In genomic region chr17:80792373-80792781, GRCh38 we compare ENCODE assay signal across 11 cellular contexts.
DNase-seq lines count a peak whose midpoint lies in the region; ATAC-seq, FAIRE-seq and TF ChIP-seq lines count a peak whose summit lies in the region.
"Had no signal": no experiment of that assay in that cellular context is flagged by ENCODE, and none has a peak within 500 bp of the region (broad histone marks: within the 10 kb centered on the region; RNA-seq: fewer than 3 reads in every experiment).

No MANE protein-coding gene starts in this region.

- H3K27me3 Mint-ChIP-seq in brain, result peaks cover 4% of the 10 kb centered on the region

- in situ Hi-C loops in HepG2 (cut with HindIII; ENCODE audit: extremely low pct_ligation_motif_present, low pct_unique_long_range_greater_than_20kb), result no loop called here

- H3K4me3 ChIP-seq in HepG2 (replicated peaks in 1 of 3; ENCODE audit: insufficient read depth in 1 of 3, low read depth in 2 of 3, low read length in 3 of 3) (no peak overlapping the region), right lobe of liver (no peak overlapping the region), mesodermal cell (ENCODE audit: extremely low read depth, insufficient read depth, low read length, poor library complexity, severe bottlenecking) (no peak overlapping the region), aorta (ENCODE audit: low read length in 2 of 2) (no peak overlapping the region)
- H3K4me3 ChIP-seq: BLaER1 treated with 17β-estradiol and CSF1 and Interleukin-3, amounts not matched to agents 10 nM and 100 nM had no signal

- H3K4me1 ChIP-seq in HepG2 (ENCODE audit: insufficient read depth, low read length) (peaks cover 36% of the 10 kb centered on the region), right lobe of liver (no peaks in the 10 kb centered on the region), mesodermal cell (ENCODE audit: control insufficient read depth, insufficient read depth, low read length, poor library complexity, severe bottlenecking) (peaks cover 42% of the 10 kb centered on the region), aorta (ENCODE audit: control insufficient read depth in 1 of 2, insufficient read depth in 2 of 2, low read length in 2 of 2) (no peaks in the 10 kb centered on the region)

- H3K4me3 Mint-ChIP-seq in brain, result no peak overlapping the region

- no peak for DNase-seq in HepG2 (ENCODE audit: low spot score)
- no peak for DNase-seq in right lobe of liver
- DNase-seq in aorta, result peak; percentile 32 to 73
- no peak for DNase-seq in CD1c-positive myeloid dendritic cell (ENCODE audit: extremely low spot score)
- DNase-seq in NCI-H128 (lab: John Stamatoyannopoulos, UW; ENCODE audit: unreplicated experiment), result no peak
- DNase-seq: activated CD4-positive, CD25-positive, alpha-beta regulatory T cell had no signal

- H3K36me3 Mint-ChIP-seq in brain, result peaks cover 19% of the 10 kb centered on the region

- H4K20me1 ChIP-seq in HepG2 (ENCODE audit: insufficient read depth, low read length), result no peaks in the 10 kb centered on the region

- H3K27me3 ChIP-seq in HepG2 (ENCODE audit: control insufficient read depth in 1 of 2, insufficient read depth in 2 of 2, low read length in 2 of 2), result no peaks in the 10 kb centered on the region
- no peaks in the 10 kb centered on the region for H3K27me3 ChIP-seq in right lobe of liver
- H3K27me3 ChIP-seq in aorta (ENCODE audit: control insufficient read depth in 1 of 2, insufficient read depth in 2 of 2, low read length in 1 of 2), result no peaks in the 10 kb centered on the region
- H3K27me3 ChIP-seq: BLaER1 treated with 17β-estradiol and CSF1 and Interleukin-3, amounts not matched to agents 10 nM and 100 nM had no signal

- FAIRE-seq in HepG2 (lab: Jason Lieb, UNC), result no peak
- FAIRE-seq: colon had no signal

- H3K36me3 ChIP-seq in HepG2 (replicated peaks in 1 of 2; ENCODE audit: control insufficient read depth in 1 of 2, insufficient read depth in 2 of 2, low read length in 2 of 2), result peaks cover 14 to 37% of the 10 kb centered on the region in 2 experiments; a peak in 4 of 5 replicates
- peaks cover 0 to 6% (median 0%) of the 10 kb centered on the region in 4 donors for H3K36me3 ChIP-seq in right lobe of liver
- H3K36me3 ChIP-seq in mesodermal cell (ENCODE audit: control insufficient read depth, insufficient read depth, low read length), result peaks cover 19% of the 10 kb centered on the region
- no peaks in the 10 kb centered on the region for H3K36me3 ChIP-seq in aorta (ENCODE audit: control insufficient read depth in 1 of 2, insufficient read depth in 2 of 2, low read length in 1 of 2)

- peak overlapping the region in 4 of 5 experiments; percentile 52 to 97 (median 90) for H3K27ac Mint-ChIP-seq in brain

- TF ChIP-seq EP300 in HepG2 (IDR thresholded peaks at IDR 0.05; ENCODE audit: low read depth in 2 of 2, low read length in 2 of 2) (no peak), HepG2 (CRISPR knock-in tag; IDR thresholded peaks at IDR 0.05; ENCODE audit: borderline replicate concordance) (no peak)

- H3K9me3 Mint-ChIP-seq in brain, result peaks cover 0 to 8% (median 4%) of the 10 kb centered on the region in 5 experiments

- 88% methylated on average over 10 of the region's 10 CpGs for WGBS in HepG2 (ENCODE audit: low lambda C conversion rate)
- WGBS in right lobe of liver (ENCODE audit: insufficient coverage, low coverage, low lambda C conversion rate, missing lambda C conversion rate), result 78% methylated on average over 6 of the region's 10 CpGs
- WGBS in mesodermal cell (ENCODE audit: insufficient coverage in 2 of 2), 2 experiments, result 96 to 100% methylated on average over 6 to 9 of the region's 10 CpGs
- 65 to 70% methylated on average over 10 of the region's 10 CpGs for WGBS in aorta, 2 donors

- intact Hi-C loops in HepG2 (cut with micrococcal nuclease; ENCODE audit: unreplicated experiment) (no loop called here), right lobe of liver (cut with DNase I) (no loop called here), aorta (cut with DNase I) (loop anchor here in 1 of 2 donors (5.0 kb wide), 1 partner anchor 35 kb away; no protein-coding TSS in a partner anchor)

- H3K27ac ChIP-seq in HepG2 (ENCODE audit: extremely low read length, insufficient read depth, low read length), result no peak overlapping the region
- no peak overlapping the region for H3K27ac ChIP-seq in right lobe of liver
- H3K27ac ChIP-seq in mesodermal cell (ENCODE audit: low read depth, low read length, severe bottlenecking), result peak overlapping the region; percentile 79
- H3K27ac ChIP-seq in aorta (ENCODE audit: low read depth in 1 of 2, low read length in 2 of 2), result no peak overlapping the region
- H3K27ac ChIP-seq: BLaER1 treated with 17β-estradiol and CSF1 and Interleukin-3, amounts not matched to agents 10 nM and 100 nM had no signal

- CTCF ChIA-PET in HepG2 (lab: Yijun Ruan, JAX; ENCODE audit: low intra/inter-chr PET ratio, low total read pairs), result no interaction called here

- no peak overlapping the region for H3K4me2 ChIP-seq in HepG2 (ENCODE audit: low read depth, low read length)

- H3K79me2 ChIP-seq in HepG2 (ENCODE audit: insufficient read depth, low read length), result peaks cover 2% of the 10 kb centered on the region

- POLR2A ChIA-PET in HepG2 (lab: Yijun Ruan, JAX), result interaction anchor here (1.4 kb wide), 1 partner anchor 338 kb away, joined by 4 read pairs; no protein-coding TSS in a partner anchor

- BruUV-seq in HepG2 (replicated peaks; lab: Mats Ljungman, UMichigan), result no TSS peak

- H3K9me3 ChIP-seq in HepG2 (ENCODE audit: low read length) (no peaks in the 10 kb centered on the region), right lobe of liver (no peaks in the 10 kb centered on the region), mesodermal cell (ENCODE audit: control insufficient read depth, low read length) (peaks cover 6% of the 10 kb centered on the region), aorta (ENCODE audit: control insufficient read depth, low read length) (no peaks in the 10 kb centered on the region)

- H2AFZ ChIP-seq in HepG2 (ENCODE audit: low read length), result no peak overlapping the region

- no peak overlapping the region for H3K9ac ChIP-seq in HepG2 (ENCODE audit: insufficient read depth, low read depth, low read length)
- H3K9ac ChIP-seq: BLaER1 treated with 17β-estradiol and CSF1 and Interleukin-3, amounts not matched to agents 10 nM and 100 nM had no signal

- TF ChIP-seq CTCF in HepG2 (CRISPR knock-in tag; IDR thresholded peaks at IDR 0.05) (no peak), right lobe of liver (IDR thresholded peaks at IDR 0.05) (no peak), brain (conservative IDR thresholded peaks at IDR 0.05) (no peak)

- TF ChIP-seq POLR2A in HepG2 (IDR thresholded peaks at IDR 0.05; ENCODE audit: insufficient read depth in 1 of 2, low read depth in 2 of 2, low read length in 2 of 2) (no peak), right lobe of liver (IDR thresholded peaks at IDR 0.05) (no peak)

- TF ChIP-seq RAD21 in HepG2 (CRISPR knock-in tag; IDR thresholded peaks at IDR 0.05), result no peak

- ATAC-seq in HepG2 (peak; percentile 38; the same call in 2 of the 3 replicates), right lobe of liver (no peak), aorta (ENCODE audit: low FRiP score) (peak; percentile 45), HG03159 (IDR thresholded peaks at IDR 0.05; ENCODE audit: unreplicated experiment) (no peak)

- H3K4me1 Mint-ChIP-seq in brain, result peaks cover 94% of the 10 kb centered on the region

TF ChIP-seq in HepG2, 621 proteins besides CTCF, POLR2A, EP300 and RAD21 (continues in another document):
- TF ChIP-seq ZBTB20 (CRISPR knock-in tag; IDR thresholded peaks at IDR 0.05; ENCODE audit: borderline replicate concordance, low read depth), result no peak
- no peak for TF ChIP-seq NCOA1 (CRISPR knock-in tag; IDR thresholded peaks at IDR 0.05)
- TF ChIP-seq ZNF550 (CRISPR knock-in tag; IDR thresholded peaks at IDR 0.05; ENCODE audit: borderline replicate concordance), result no peak
- no peak for TF ChIP-seq ZNF660 (CRISPR knock-in tag; IDR thresholded peaks at IDR 0.05; ENCODE audit: borderline replicate concordance, low read depth)
- TF ChIP-seq MIER3 (CRISPR knock-in tag; IDR thresholded peaks at IDR 0.05; ENCODE audit: borderline replicate concordance), result no peak
- no peak for TF ChIP-seq RXRB (CRISPR knock-in tag; IDR thresholded peaks at IDR 0.05; ENCODE audit: borderline replicate concordance)
- no peak for TF ChIP-seq XRCC5 (optimal IDR thresholded peaks at IDR 0.05; ENCODE audit: low read length)
- TF ChIP-seq ZFX (CRISPR knock-in tag; IDR thresholded peaks at IDR 0.05; ENCODE audit: low read depth), result no peak
- TF ChIP-seq ZNF501 (CRISPR knock-in tag; IDR thresholded peaks at IDR 0.05), result 0 out of 2 replicates have a peak, but pooled peaks have one; percentile 32
- no peak for TF ChIP-seq ZNF256 (CRISPR knock-in tag; conservative IDR thresholded peaks at IDR 0.05)
- TF ChIP-seq, protein P1, sequence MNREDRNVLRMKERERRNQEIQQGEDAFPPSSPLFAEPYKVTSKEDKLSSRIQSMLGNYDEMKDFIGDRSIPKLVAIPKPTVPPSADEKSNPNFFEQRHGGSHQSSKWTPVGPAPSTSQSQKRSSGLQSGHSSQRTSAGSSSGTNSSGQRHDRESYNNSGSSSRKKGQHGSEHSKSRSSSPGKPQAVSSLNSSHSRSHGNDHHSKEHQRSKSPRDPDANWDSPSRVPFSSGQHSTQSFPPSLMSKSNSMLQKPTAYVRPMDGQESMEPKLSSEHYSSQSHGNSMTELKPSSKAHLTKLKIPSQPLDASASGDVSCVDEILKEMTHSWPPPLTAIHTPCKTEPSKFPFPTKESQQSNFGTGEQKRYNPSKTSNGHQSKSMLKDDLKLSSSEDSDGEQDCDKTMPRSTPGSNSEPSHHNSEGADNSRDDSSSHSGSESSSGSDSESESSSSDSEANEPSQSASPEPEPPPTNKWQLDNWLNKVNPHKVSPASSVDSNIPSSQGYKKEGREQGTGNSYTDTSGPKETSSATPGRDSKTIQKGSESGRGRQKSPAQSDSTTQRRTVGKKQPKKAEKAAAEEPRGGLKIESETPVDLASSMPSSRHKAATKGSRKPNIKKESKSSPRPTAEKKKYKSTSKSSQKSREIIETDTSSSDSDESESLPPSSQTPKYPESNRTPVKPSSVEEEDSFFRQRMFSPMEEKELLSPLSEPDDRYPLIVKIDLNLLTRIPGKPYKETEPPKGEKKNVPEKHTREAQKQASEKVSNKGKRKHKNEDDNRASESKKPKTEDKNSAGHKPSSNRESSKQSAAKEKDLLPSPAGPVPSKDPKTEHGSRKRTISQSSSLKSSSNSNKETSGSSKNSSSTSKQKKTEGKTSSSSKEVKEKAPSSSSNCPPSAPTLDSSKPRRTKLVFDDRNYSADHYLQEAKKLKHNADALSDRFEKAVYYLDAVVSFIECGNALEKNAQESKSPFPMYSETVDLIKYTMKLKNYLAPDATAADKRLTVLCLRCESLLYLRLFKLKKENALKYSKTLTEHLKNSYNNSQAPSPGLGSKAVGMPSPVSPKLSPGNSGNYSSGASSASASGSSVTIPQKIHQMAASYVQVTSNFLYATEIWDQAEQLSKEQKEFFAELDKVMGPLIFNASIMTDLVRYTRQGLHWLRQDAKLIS (CRISPR knock-in tag; IDR thresholded peaks at IDR 0.05), result no peak
- 0 out of 2 replicates have a peak, but pooled peaks have one; percentile 2 for TF ChIP-seq MAX (IDR thresholded peaks at IDR 0.05)

Comparison
In these comparisons a context has a peak if more than half of its experiments do, and no peak if none do; other contexts are left out.
1. ATAC-seq: peak in HepG2 (single experiment) and aorta (single experiment); none in right lobe of liver (0 of 4) and HG03159 (single experiment).
2. DNase-seq: peak in aorta (2 of 2); none in HepG2 (single experiment), right lobe of liver (0 of 3), CD1c-positive myeloid dendritic cell (single experiment) and NCI-H128 (single experiment).